In genomic region chr16:89209522-89210044, GRCh38 we compare ENCODE assay signal across 15 cellular contexts. TPM values are rescaled to one million over a fixed set of nuclear protein-coding genes. Genes with fewer than 3 reads are reported as not detected.
DNase-seq lines count a peak whose midpoint lies in the region; ATAC-seq, FAIRE-seq and TF ChIP-seq lines count a peak whose summit lies in the region.
"Had no signal": no experiment of that assay in that cellular context is flagged by ENCODE, and none has a peak within 500 bp of the region (broad histone marks: within the 10 kb centered on the region; RNA-seq: fewer than 3 reads in every experiment).

No MANE protein-coding gene starts in this region.

- peak in 2 of 3 experiments; percentile 26 to 36; a peak in 1 of 6 replicates for TF ChIP-seq CTCF in K562 (IDR thresholded peaks at IDR 0.05 in 2 of 3, conservative IDR thresholded peaks at IDR 0.05 in 1 of 3; ENCODE audit: insufficient read depth in 2 of 3, low read depth in 1 of 3, low read length in 3 of 3)
- TF ChIP-seq CTCF in endodermal cell (conservative IDR thresholded peaks at IDR 0.05): no peak
- TF ChIP-seq CTCF in omental fat pad (IDR thresholded peaks at IDR 0.05): no peak

- ATAC-seq in K562 (peak; percentile 75), left colon (peak; percentile 59), omental fat pad (ENCODE audit: low FRiP score) (no peak)
- ATAC-seq in stimulated activated naive B cell treated with anti-CD40 and anti-IgM and Interleukin-4, amounts not matched to agents 10 μg/mL and 1 μg/mL and 100 μg/mL, for 72 hours (replicated peaks): no peak

- H3K27me3 ChIP-seq in K562 (ENCODE audit: control insufficient read depth in 2 of 2, insufficient read depth in 2 of 2, low read length in 2 of 2) (peaks cover 16 to 20% of the 10 kb centered on the region in 2 experiments; a peak in 3 of 5 replicates), endodermal cell (ENCODE audit: control insufficient read depth, insufficient read depth, low read length, poor library complexity, severe bottlenecking) (peaks cover 14% of the 10 kb centered on the region)

- no peaks in the 10 kb centered on the region for H3K36me3 ChIP-seq in K562 (ENCODE audit: control insufficient read depth, insufficient read depth, low read length)
- no peaks in the 10 kb centered on the region for H3K36me3 ChIP-seq in endodermal cell (ENCODE audit: control insufficient read depth, insufficient read depth, low read length)
- H3K36me3 ChIP-seq: BE2C had no signal

- no peaks in the 10 kb centered on the region for H3K79me2 ChIP-seq in K562 (ENCODE audit: control insufficient read depth, insufficient read depth, low read length)

- TF ChIP-seq EP300 in K562 (IDR thresholded peaks at IDR 0.05; ENCODE audit: low read length): no peak

- H3K9me3 ChIP-seq in K562 (replicated peaks; ENCODE audit: control insufficient read depth, insufficient read depth, low read depth, low read length) (no peaks in the 10 kb centered on the region), endodermal cell (ENCODE audit: control insufficient read depth, low read length) (no peaks in the 10 kb centered on the region)
- H3K9me3 ChIP-seq: A549, BE2C had no signal

- H3K9me1 ChIP-seq in K562 (ENCODE audit: control insufficient read depth, insufficient read depth, low read length): no peaks in the 10 kb centered on the region

- peaks cover 15% of the 10 kb centered on the region for H3K27me3 Mint-ChIP-seq in IgD-negative memory B cell
- H3K27me3 Mint-ChIP-seq in stimulated activated naive B cell treated with anti-CD40 and anti-IgM and Interleukin-4, amounts not matched to agents 10 μg/mL and 1 μg/mL and 100 μg/mL, for 72 hours: peaks cover 19 to 20% of the 10 kb centered on the region in 2 donors
- peaks cover 18% of the 10 kb centered on the region for H3K27me3 Mint-ChIP-seq in endodermal cell (ENCODE audit: insufficient read depth)

- H3K27ac ChIP-seq in K562 (ENCODE audit: extremely low read depth, low read depth, low read length) (no peak overlapping the region), endodermal cell (ENCODE audit: low read depth, low read length) (no peak overlapping the region)
- H3K27ac ChIP-seq: A549, C4-2B had no signal

- WGBS in K562 (ENCODE audit: insufficient coverage, low coverage, missing lambda C conversion rate): 5% methylated on average over 15 of the region's 15 CpGs
- WGBS in endodermal cell (ENCODE audit: insufficient coverage in 1 of 2, insufficient read length in 1 of 2), 2 experiments: 58 to 70% methylated on average over 8 to 15 of the region's 15 CpGs

- H3K27ac Mint-ChIP-seq in IgD-negative memory B cell (peak overlapping the region in 2 of 3 donors; percentile 9 to 65), endodermal cell (no peak overlapping the region)
- peak overlapping the region; percentile 53 for H3K27ac Mint-ChIP-seq in stimulated activated naive B cell treated with anti-CD40 and anti-IgM and Interleukin-4, amounts not matched to agents 10 μg/mL and 1 μg/mL and 100 μg/mL, for 72 hours
- H3K27ac Mint-ChIP-seq: CD4-positive, alpha-beta memory T cell; H9 had no signal

- no peaks in the 10 kb centered on the region for H3K9me3 Mint-ChIP-seq in IgD-negative memory B cell
- no peaks in the 10 kb centered on the region for H3K9me3 Mint-ChIP-seq in stimulated activated naive B cell treated with anti-CD40 and anti-IgM and Interleukin-4, amounts not matched to agents 10 μg/mL and 1 μg/mL and 100 μg/mL, for 72 hours
- H3K9me3 Mint-ChIP-seq in endodermal cell: no peaks in the 10 kb centered on the region
- H3K9me3 Mint-ChIP-seq: CD4-positive, alpha-beta memory T cell; H9 had no signal

- FAIRE-seq in K562 (lab: Jason Lieb, UNC): no peak
- FAIRE-seq: A549, GM12878 had no signal

- in situ Hi-C loops in K562 (cut with MboI): loop anchor here (10.0 kb wide), 1 partner anchor 395 kb away; the partner anchor contains the start of gene APRT

- peak overlapping the region; percentile 9; the same call in 1 of the 2 replicates for H3K4me2 ChIP-seq in K562 (ENCODE audit: insufficient read depth, low read length)
- H3K4me2 ChIP-seq: A549 had no signal

- intact Hi-C loops in K562 (cut with micrococcal nuclease) (no loop called here), left colon (cut with DNase I, micrococcal nuclease) (loop anchor here in 1 of 2 donors (10.0 kb wide), 1 partner anchor 265 kb away; no protein-coding TSS in a partner anchor)

- no peak overlapping the region for H3K4me3 Mint-ChIP-seq in IgD-negative memory B cell
- no peak overlapping the region for H3K4me3 Mint-ChIP-seq in stimulated activated naive B cell treated with anti-CD40 and anti-IgM and Interleukin-4, amounts not matched to agents 10 μg/mL and 1 μg/mL and 100 μg/mL, for 72 hours
- no peak overlapping the region for H3K4me3 Mint-ChIP-seq in endodermal cell
- H3K4me3 Mint-ChIP-seq: CD4-positive, alpha-beta memory T cell; H9 had no signal

- H3K4me1 Mint-ChIP-seq in IgD-negative memory B cell (peaks cover 2 to 8% (median 3%) of the 10 kb centered on the region in 3 donors), endodermal cell (no peaks in the 10 kb centered on the region)
- peaks cover 3 to 6% of the 10 kb centered on the region in 2 donors for H3K4me1 Mint-ChIP-seq in stimulated activated naive B cell treated with anti-CD40 and anti-IgM and Interleukin-4, amounts not matched to agents 10 μg/mL and 1 μg/mL and 100 μg/mL, for 72 hours
- H3K4me1 Mint-ChIP-seq: CD4-positive, alpha-beta memory T cell; H9 had no signal

- H4K20me1 ChIP-seq in K562 (replicated peaks; ENCODE audit: control insufficient read depth, insufficient read depth, low read length): no peaks in the 10 kb centered on the region

- H3K9ac ChIP-seq in K562 (ENCODE audit: insufficient read depth in 1 of 2, low read depth in 2 of 2, low read length in 2 of 2): peak overlapping the region in 1 of 2 experiments; percentile 41; a peak in 2 of 4 replicates
- H3K9ac ChIP-seq in endodermal cell (ENCODE audit: extremely low read depth, low read length, poor library complexity, severe bottlenecking): no peak overlapping the region

- DNase-seq in K562 (ENCODE audit: extremely low read depth in 1 of 4, low spot score in 3 of 4): no peak
- DNase-seq in left colon: no peak
- DNase-seq in stimulated activated naive B cell treated with anti-CD40 and anti-IgM and Interleukin-4, amounts not matched to agents 10 μg/mL and 1 μg/mL and 100 μg/mL, for 72 hours: no peak
- no peak for DNase-seq in endodermal cell
- DNase-seq in omental fat pad (ENCODE audit: low spot score): no peak
- DNase-seq: BE2C; CD4-positive, alpha-beta memory T cell; DMS79; GOT3; H9 had no signal

- POLR2A ChIA-PET in K562 (lab: Yijun Ruan, JAX): interaction anchor here (0.8 kb wide), 1 partner anchor 402 kb away, joined by 3 read pairs; no protein-coding TSS in a partner anchor

- H3K4me1 ChIP-seq in K562 (replicated peaks in 1 of 2; ENCODE audit: control insufficient read depth in 2 of 2, insufficient read depth in 2 of 2, low read length in 2 of 2) (peaks cover 0 to 4% of the 10 kb centered on the region in 2 experiments; a peak in 3 of 5 replicates), endodermal cell (ENCODE audit: control insufficient read depth, insufficient read depth, low read length) (no peaks in the 10 kb centered on the region)
- H3K4me1 ChIP-seq: A549, BE2C had no signal

- H3K4me3 ChIP-seq in K562 (no peak overlapping the region), endodermal cell (ENCODE audit: low read length) (no peak overlapping the region)
- H3K4me3 ChIP-seq: A549, GM12878 had no signal

- peak in 1 of 2 experiments; percentile 33; a peak in 2 of 4 replicates for TF ChIP-seq RAD21 in K562 (CRISPR knock-in tag; conservative IDR thresholded peaks at IDR 0.05 in 1 of 2, IDR thresholded peaks at IDR 0.05 in 1 of 2)

- BruUV-seq in K562 (replicated peaks; lab: Mats Ljungman, UMichigan): no TSS peak

- H3K36me3 Mint-ChIP-seq in IgD-negative memory B cell (no peaks in the 10 kb centered on the region), endodermal cell (ENCODE audit: low read depth) (no peaks in the 10 kb centered on the region)
- no peaks in the 10 kb centered on the region for H3K36me3 Mint-ChIP-seq in stimulated activated naive B cell treated with anti-CD40 and anti-IgM and Interleukin-4, amounts not matched to agents 10 μg/mL and 1 μg/mL and 100 μg/mL, for 72 hours
- H3K36me3 Mint-ChIP-seq: CD4-positive, alpha-beta memory T cell had no signal

- no peak overlapping the region for H2AFZ ChIP-seq in K562 (ENCODE audit: low read depth, low read length)

- no peak for TF ChIP-seq POLR2A in K562 (conservative IDR thresholded peaks at IDR 0.05)

- CTCF ChIA-PET in K562 (lab: Yijun Ruan, JAX; ENCODE audit: low intra/inter-chr PET ratio): no interaction called here

RNA-seq across cellular contexts. Expression of gene ZNF778, which starts 7.9 kb away (rescaled TPM):
- polyA plus RNA-seq in IgD-negative memory B cell (1.3 TPM), K562 (2011; rRNA removed) (6.9 and 9.7 TPM in 2 replicates), K562 (2014; fragmentation: Illumina TruSeq; extraction: Trizol) (7.4 and 7.5 TPM in 2 replicates), K562 (2014; fragmentation: Nextera tagmentation; extraction: Ambion mirVana) (under 1 TPM; 0.70 to 0.80 TPM), K562 (2014; rRNA removed) (33.9 and 60.6 TPM in 2 replicates)
- total RNA-seq in K562 (2011; cell fraction: chromatin; rRNA removed; ENCODE audit: low replicate concordance): 47.1 and 61.9 TPM in 2 replicates
- total RNA-seq in K562 (2011; cell fraction: nucleolus; rRNA removed): 22.5 and 24.7 TPM in 2 replicates
- 21.5 and 25.0 TPM in 2 replicates for total RNA-seq in K562 (2011; cell fraction: nucleoplasm; rRNA removed)
- total RNA-seq in K562 (2014; rRNA removed) (18.3 and 26.8 TPM in 2 replicates), K562 (2014; rRNA removed; fragmentation: Illumina TruSeq; extraction: Trizol) (7.4 and 8.2 TPM in 2 replicates), K562 (2015; rRNA removed; fragmentation: Illumina TruSeq; extraction: Trizol) (6.4 and 7.5 TPM in 2 replicates), K562 (2021) (12.4 and 14.3 TPM in 2 replicates), left colon (1 to 10 TPM; 4.4 to 7.0 TPM), endodermal cell (10 to 100 TPM; 13.0 to 16.3 TPM), omental fat pad (10 to 100 TPM in 2 of 4 donors, 1 to 10 TPM in 2; 5.7 to 22.8 (median 13.4) TPM)
- 5.1 and 5.2 TPM in 2 replicates for polyA plus RNA-seq in K562 (2011; cell fraction: cytosol; rRNA removed)
- 12.6 and 18.5 TPM in 2 replicates for polyA plus RNA-seq in K562 (2011; cell fraction: nucleus; rRNA removed)
- 6.3 and 7.9 TPM in 2 replicates for polyA plus RNA-seq in K562 (2012)
- 16.9 and 19.1 TPM in 2 replicates for polyA minus RNA-seq in K562 (2011; rRNA and poly(A)+ RNA removed)
- 7.0 and 9.8 TPM in 2 replicates for polyA minus RNA-seq in K562 (2011; cell fraction: cytosol; rRNA and poly(A)+ RNA removed)
- polyA minus RNA-seq in K562 (2011; cell fraction: nucleus; rRNA and poly(A)+ RNA removed): 9.3 and 12.1 TPM in 2 replicates
- 12.3 TPM for polyA plus RNA-seq in endodermal cell (2013, experiment 1 of 2)
- 12.5 TPM for polyA plus RNA-seq in endodermal cell (2013, experiment 2 of 2)

RNA-seq across cellular contexts. Expression of gene SLC22A31, which starts 9.2 kb away (rescaled TPM):
- polyA plus RNA-seq in IgD-negative memory B cell: not detected
- total RNA-seq in K562 (2011; cell fraction: chromatin; rRNA removed; ENCODE audit: low replicate concordance): 1.7 and 10.2 TPM in 2 replicates
- total RNA-seq in K562 (2011; cell fraction: nucleolus; rRNA removed): 8.4 and 9.0 TPM in 2 replicates
- 3.0 and 3.2 TPM in 2 replicates for total RNA-seq in K562 (2011; cell fraction: nucleoplasm; rRNA removed)
- 0.54 and 0.86 TPM in 2 replicates for total RNA-seq in K562 (2014; rRNA removed)
- not detected in 2 replicates for total RNA-seq in K562 (2014; rRNA removed; fragmentation: Illumina TruSeq; extraction: Trizol)
- 0.15 and 0.29 TPM in 2 replicates for total RNA-seq in K562 (2015; rRNA removed; fragmentation: Illumina TruSeq; extraction: Trizol)
- 1.1 and 1.3 TPM in 2 replicates for total RNA-seq in K562 (2021)
- polyA plus RNA-seq in K562 (2011; rRNA removed): 0.39 and 1.9 TPM in 2 replicates
- polyA plus RNA-seq in K562 (2011; cell fraction: cytosol; rRNA removed): 0.94 and 0.97 TPM in 2 replicates
- polyA plus RNA-seq in K562 (2011; cell fraction: nucleus; rRNA removed): 21.9 and 26.1 TPM in 2 replicates
- polyA plus RNA-seq in K562 (2012): 0.74 and 1.7 TPM in 2 replicates
- 0.36 and 0.47 TPM in 2 replicates for polyA plus RNA-seq in K562 (2014; fragmentation: Illumina TruSeq; extraction: Trizol)
- not detected for polyA plus RNA-seq in K562 (2014; fragmentation: Nextera tagmentation; extraction: Ambion mirVana)
- 2.2 and 2.4 TPM in 2 replicates for polyA plus RNA-seq in K562 (2014; rRNA removed)
- polyA minus RNA-seq in K562 (2011; rRNA and poly(A)+ RNA removed): not detected in 2 replicates
- polyA minus RNA-seq in K562 (2011; cell fraction: cytosol; rRNA and poly(A)+ RNA removed): 0.76 TPM in 1 of 2 replicates, not detected in the other
- 1.9 and 3.9 TPM in 2 replicates for polyA minus RNA-seq in K562 (2011; cell fraction: nucleus; rRNA and poly(A)+ RNA removed)
- total RNA-seq in left colon: under 1 TPM; 0.34 to 0.59 TPM
- total RNA-seq in endodermal cell: 10 to 100 TPM in 1 of 2 donors, 1 to 10 TPM in 1; 9.7 to 33.9 TPM
- polyA plus RNA-seq in endodermal cell (2013, experiment 1 of 2): 1.7 TPM
- polyA plus RNA-seq in endodermal cell (2013, experiment 2 of 2): 1.6 TPM
- total RNA-seq in omental fat pad: not detected
- total RNA-seq: GM12878, HT-29 had no signal

RNA-seq across cellular contexts. Expression of gene CDH15, which starts 38.0 kb away (rescaled TPM):
- not detected for polyA plus RNA-seq in IgD-negative memory B cell
- 0.37 TPM in 1 of 2 replicates, not detected in the other for total RNA-seq in K562 (2011; cell fraction: chromatin; rRNA removed; ENCODE audit: low replicate concordance)
- total RNA-seq in K562 (2011; cell fraction: nucleolus; rRNA removed): 0.33 TPM in 1 of 2 replicates, not detected in the other
- not detected in 2 replicates for total RNA-seq in K562 (2011; cell fraction: nucleoplasm; rRNA removed)
- 0.16 and 0.18 TPM in 2 replicates for total RNA-seq in K562 (2014; rRNA removed)
- total RNA-seq in K562 (2014; rRNA removed; fragmentation: Illumina TruSeq; extraction: Trizol): not detected in 2 replicates
- not detected in 2 replicates for total RNA-seq in K562 (2015; rRNA removed; fragmentation: Illumina TruSeq; extraction: Trizol)
- total RNA-seq in K562 (2021): 0.07 and 0.11 TPM in 2 replicates
- 0.03 TPM in 1 of 2 replicates, not detected in the other for polyA plus RNA-seq in K562 (2011; rRNA removed)
- polyA plus RNA-seq in K562 (2011; cell fraction: cytosol; rRNA removed): 0.03 and 0.12 TPM in 2 replicates
- polyA plus RNA-seq in K562 (2011; cell fraction: nucleus; rRNA removed): 0.08 and 0.09 TPM in 2 replicates
- polyA plus RNA-seq in K562 (2012): 0.11 and 0.12 TPM in 2 replicates
- not detected in 2 replicates for polyA plus RNA-seq in K562 (2014; fragmentation: Illumina TruSeq; extraction: Trizol)
- polyA plus RNA-seq in K562 (2014; fragmentation: Nextera tagmentation; extraction: Ambion mirVana): not detected
- polyA plus RNA-seq in K562 (2014; rRNA removed): not detected in 2 replicates
- not detected in 2 replicates for polyA minus RNA-seq in K562 (2011; rRNA and poly(A)+ RNA removed)
- polyA minus RNA-seq in K562 (2011; cell fraction: cytosol; rRNA and poly(A)+ RNA removed): not detected in 2 replicates
- polyA minus RNA-seq in K562 (2011; cell fraction: nucleus; rRNA and poly(A)+ RNA removed): not detected in 2 replicates
- not detected for total RNA-seq in left colon
- under 1 TPM; 0.11 to 0.15 TPM for total RNA-seq in endodermal cell
- polyA plus RNA-seq in endodermal cell (2013, experiment 1 of 2): 0.89 TPM
- polyA plus RNA-seq in endodermal cell (2013, experiment 2 of 2): 0.70 TPM
- total RNA-seq in omental fat pad: not detected
- total RNA-seq: CD4-positive, alpha-beta memory T cell; HT-29 had no signal
- polyA plus RNA-seq: CD4-positive, alpha-beta memory T cell had no signal

Comparison
In these comparisons a context has a peak if more than half of its experiments do, and no peak if none do; other contexts are left out.
1. ATAC-seq: peak in K562 (single experiment) and left colon (single experiment); none in stimulated activated naive B cell treated with anti-CD40 and anti-IgM and Interleukin-4, amounts not matched to agents 10 μg/mL and 1 μg/mL and 100 μg/mL, for 72 hours (0 of 2) and omental fat pad (single experiment).
2. CTCF ChIP-seq: peak in K562 (2 of 3); none in endodermal cell (single experiment) and omental fat pad (0 of 3).